1 cellular context compared by ENCODE assay signal in the genomic region with DNA sequence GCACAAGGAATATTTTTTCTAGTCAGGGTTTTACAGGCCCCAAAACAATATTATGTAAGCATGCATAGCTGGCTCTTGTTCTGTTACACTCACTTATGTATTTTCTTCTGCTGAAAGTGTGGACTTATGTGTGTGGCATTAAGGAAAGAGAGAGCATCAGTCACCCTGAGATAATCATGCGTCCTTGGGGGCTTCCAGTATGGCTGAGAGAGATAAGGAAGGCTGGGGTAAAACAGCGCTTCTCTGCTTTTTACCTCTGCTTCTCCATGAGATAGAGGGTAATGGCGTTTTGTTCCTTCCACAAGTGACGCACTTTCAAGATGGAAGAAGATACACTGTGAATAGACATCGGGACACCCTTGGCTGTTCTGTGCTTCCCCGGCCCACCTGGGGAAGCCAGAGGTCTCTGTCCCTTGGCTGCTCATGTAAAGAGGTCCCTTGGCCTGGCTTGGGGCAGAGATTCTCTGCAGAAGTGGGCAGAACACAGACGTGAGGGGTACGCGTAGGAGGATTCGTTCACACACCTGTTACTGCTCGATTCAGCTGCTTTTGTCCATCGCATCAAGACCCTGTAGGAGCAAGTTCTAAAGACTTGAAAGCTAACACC.
TF ChIP-seq lines count a peak whose summit lies in the region.

No MANE protein-coding gene starts in this region.

TF ChIP-seq in GM23338, 12 proteins besides CTCF, POLR2A, EP300 and RAD21 (continued from another document):
- TF ChIP-seq, protein P1, sequence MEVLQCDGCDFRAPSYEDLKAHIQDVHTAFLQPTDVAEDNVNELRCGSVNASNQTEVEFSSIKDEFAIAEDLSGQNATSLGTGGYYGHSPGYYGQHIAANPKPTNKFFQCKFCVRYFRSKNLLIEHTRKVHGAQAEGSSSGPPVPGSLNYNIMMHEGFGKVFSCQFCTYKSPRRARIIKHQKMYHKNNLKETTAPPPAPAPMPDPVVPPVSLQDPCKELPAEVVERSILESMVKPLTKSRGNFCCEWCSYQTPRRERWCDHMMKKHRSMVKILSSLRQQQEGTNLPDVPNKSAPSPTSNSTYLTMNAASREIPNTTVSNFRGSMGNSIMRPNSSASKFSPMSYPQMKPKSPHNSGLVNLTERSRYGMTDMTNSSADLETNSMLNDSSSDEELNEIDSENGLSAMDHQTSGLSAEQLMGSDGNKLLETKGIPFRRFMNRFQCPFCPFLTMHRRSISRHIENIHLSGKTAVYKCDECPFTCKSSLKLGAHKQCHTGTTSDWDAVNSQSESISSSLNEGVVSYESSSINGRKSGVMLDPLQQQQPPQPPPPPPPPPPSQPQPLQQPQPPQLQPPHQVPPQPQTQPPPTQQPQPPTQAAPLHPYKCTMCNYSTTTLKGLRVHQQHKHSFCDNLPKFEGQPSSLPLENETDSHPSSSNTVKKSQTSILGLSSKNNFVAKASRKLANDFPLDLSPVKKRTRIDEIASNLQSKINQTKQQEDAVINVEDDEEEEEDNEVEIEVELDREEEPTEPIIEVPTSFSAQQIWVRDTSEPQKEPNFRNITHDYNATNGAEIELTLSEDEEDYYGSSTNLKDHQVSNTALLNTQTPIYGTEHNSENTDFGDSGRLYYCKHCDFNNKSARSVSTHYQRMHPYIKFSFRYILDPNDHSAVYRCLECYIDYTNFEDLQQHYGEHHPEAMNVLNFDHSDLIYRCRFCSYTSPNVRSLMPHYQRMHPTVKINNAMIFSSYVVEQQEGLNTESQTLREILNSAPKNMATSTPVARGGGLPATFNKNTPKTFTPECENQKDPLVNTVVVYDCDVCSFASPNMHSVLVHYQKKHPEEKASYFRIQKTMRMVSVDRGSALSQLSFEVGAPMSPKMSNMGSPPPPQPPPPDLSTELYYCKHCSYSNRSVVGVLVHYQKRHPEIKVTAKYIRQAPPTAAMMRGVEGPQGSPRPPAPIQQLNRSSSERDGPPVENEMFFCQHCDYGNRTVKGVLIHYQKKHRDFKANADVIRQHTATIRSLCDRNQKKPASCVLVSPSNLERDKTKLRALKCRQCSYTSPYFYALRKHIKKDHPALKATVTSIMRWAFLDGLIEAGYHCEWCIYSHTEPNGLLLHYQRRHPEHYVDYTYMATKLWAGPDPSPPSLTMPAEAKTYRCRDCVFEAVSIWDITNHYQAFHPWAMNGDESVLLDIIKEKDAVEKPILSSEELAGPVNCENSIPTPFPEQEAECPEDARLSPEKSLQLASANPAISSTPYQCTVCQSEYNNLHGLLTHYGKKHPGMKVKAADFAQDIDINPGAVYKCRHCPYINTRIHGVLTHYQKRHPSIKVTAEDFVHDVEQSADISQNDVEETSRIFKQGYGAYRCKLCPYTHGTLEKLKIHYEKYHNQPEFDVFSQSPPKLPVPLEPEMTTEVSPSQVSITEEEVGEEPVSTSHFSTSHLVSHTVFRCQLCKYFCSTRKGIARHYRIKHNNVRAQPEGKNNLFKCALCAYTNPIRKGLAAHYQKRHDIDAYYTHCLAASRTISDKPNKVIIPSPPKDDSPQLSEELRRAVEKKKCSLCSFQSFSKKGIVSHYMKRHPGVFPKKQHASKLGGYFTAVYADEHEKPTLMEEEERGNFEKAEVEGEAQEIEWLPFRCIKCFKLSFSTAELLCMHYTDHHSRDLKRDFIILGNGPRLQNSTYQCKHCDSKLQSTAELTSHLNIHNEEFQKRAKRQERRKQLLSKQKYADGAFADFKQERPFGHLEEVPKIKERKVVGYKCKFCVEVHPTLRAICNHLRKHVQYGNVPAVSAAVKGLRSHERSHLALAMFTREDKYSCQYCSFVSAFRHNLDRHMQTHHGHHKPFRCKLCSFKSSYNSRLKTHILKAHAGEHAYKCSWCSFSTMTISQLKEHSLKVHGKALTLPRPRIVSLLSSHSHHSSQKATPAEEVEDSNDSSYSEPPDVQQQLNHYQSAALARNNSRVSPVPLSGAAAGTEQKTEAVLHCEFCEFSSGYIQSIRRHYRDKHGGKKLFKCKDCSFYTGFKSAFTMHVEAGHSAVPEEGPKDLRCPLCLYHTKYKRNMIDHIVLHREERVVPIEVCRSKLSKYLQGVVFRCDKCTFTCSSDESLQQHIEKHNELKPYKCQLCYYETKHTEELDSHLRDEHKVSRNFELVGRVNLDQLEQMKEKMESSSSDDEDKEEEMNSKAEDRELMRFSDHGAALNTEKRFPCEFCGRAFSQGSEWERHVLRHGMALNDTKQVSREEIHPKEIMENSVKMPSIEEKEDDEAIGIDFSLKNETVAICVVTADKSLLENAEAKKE (CRISPR knock-in tag; IDR thresholded peaks at IDR 0.05) = no peak
